Comparison of ENCODE assay signal across 1 cellular context in genomic region chr6:1612386-1612893, GRCh38.
TF ChIP-seq lines count a peak whose summit lies in the region.

No MANE protein-coding gene starts in this region.

TF ChIP-seq in endothelial cell of umbilical vein, 7 proteins besides CTCF, POLR2A, EP300 and RAD21 (continued from another document):
- TF ChIP-seq JUN (IDR thresholded peaks at IDR 0.05; ENCODE audit: borderline replicate concordance, insufficient read depth, insufficient read length, low read depth) (no peak), POLR2AphosphoS5 (IDR thresholded peaks at IDR 0.05; ENCODE audit: insufficient read depth, low read depth, low read length) (no peak), MYC (IDR thresholded peaks at IDR 0.05; ENCODE audit: low read depth, low read length) (no peak), MAX (IDR thresholded peaks at IDR 0.05; ENCODE audit: insufficient read depth, insufficient read length) (no peak), FOS (IDR thresholded peaks at IDR 0.05; ENCODE audit: borderline replicate concordance, insufficient read depth, low read length) (no peak)
